16 cellular contexts compared by ENCODE assay signal in the genomic region with DNA sequence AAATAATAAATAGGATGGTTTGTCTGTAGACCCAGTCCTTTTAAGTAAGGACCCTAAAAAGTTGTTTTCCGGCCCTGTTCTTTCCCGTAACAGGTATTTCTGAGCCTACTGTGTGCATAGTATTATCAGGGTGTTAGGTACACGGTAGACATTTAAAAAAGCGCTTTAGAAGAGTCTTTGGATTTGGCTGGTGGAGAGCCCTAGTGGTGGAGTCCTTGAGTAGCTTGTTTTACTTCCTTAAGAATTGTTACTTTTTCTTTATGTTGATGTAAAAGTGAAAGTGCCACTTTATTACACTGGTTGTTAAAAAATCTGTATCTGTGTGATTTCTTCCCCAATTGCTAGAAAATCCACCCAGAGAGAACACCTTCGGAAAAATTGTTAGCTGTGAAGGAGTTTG. TPM values are rescaled to one million over a fixed set of nuclear protein-coding genes. Genes with fewer than 3 reads are reported as not detected.
A peak's percentile ranks its signal among the peaks of the same experiment; 100 is the strongest.
DNase-seq lines count a peak whose midpoint lies in the region; ATAC-seq and TF ChIP-seq lines count a peak whose summit lies in the region.
"Had no signal": no experiment of that assay in that cellular context is flagged by ENCODE, and none has a peak within 500 bp of the region (broad histone marks: within the 10 kb centered on the region; RNA-seq: fewer than 3 reads in every experiment).

No MANE protein-coding gene starts in this region.

- peak overlapping the region in 4 of 12 donors; percentile 9 to 34 (median 16) for H3K4me3 ChIP-seq in heart left ventricle
- H3K4me3 ChIP-seq in right atrium auricular region: peak overlapping the region in 1 of 2 donors; percentile 8
- H3K4me3 ChIP-seq in fibroblast of villous mesenchyme (ENCODE audit: low read depth, low read length): no peak overlapping the region
- H3K4me3 ChIP-seq: coronary artery, esophagus squamous epithelium, vagina had no signal

- no peak overlapping the region for H3K4me3 Mint-ChIP-seq in T-helper 17 cell
- H3K4me3 Mint-ChIP-seq in stimulated activated memory B cell treated with anti-CD40 and anti-IgM and Interleukin-4, amounts not matched to agents 10 μg/mL and 1 μg/mL and 100 μg/mL, for 72 hours: peak overlapping the region; percentile 10
- H3K4me3 Mint-ChIP-seq: stimulated activated naive CD8-positive, alpha-beta T cell treated with anti-CD3 and anti-CD28 coated beads, Interleukin-15, Interleukin-2, amounts not matched to agents 100 ng/mL and 50 ng/mL, for 24 hours; T-cell had no signal

- H3K4me1 Mint-ChIP-seq in T-helper 17 cell: peaks cover 10% of the 10 kb centered on the region
- peaks cover 9% of the 10 kb centered on the region for H3K4me1 Mint-ChIP-seq in stimulated activated memory B cell treated with anti-CD40 and anti-IgM and Interleukin-4, amounts not matched to agents 10 μg/mL and 1 μg/mL and 100 μg/mL, for 72 hours

- DNase-seq in heart left ventricle (no peak), right atrium auricular region (ENCODE audit: low spot score) (no peak), T-helper 17 cell (no peak), fibroblast of villous mesenchyme (ENCODE audit: low read depth) (no peak), DMS79 (lab: John Stamatoyannopoulos, UW) (no peak)
- DNase-seq: activated CD8-positive, alpha-beta memory T cell treated with anti-CD3 and anti-CD28 coated beads, Interleukin-2, amount 50 U/mL, for 48 hours; esophagus squamous epithelium; NCI-H187; small intestine; T-cell had no signal

- ATAC-seq in heart left ventricle (no peak), T-helper 17 cell (no peak), GM18520 (IDR thresholded peaks at IDR 0.05; ENCODE audit: unreplicated experiment) (no peak), HG03432 (IDR thresholded peaks at IDR 0.05; ENCODE audit: unreplicated experiment) (no peak)
- ATAC-seq in stimulated activated memory B cell treated with anti-CD40 and anti-IgM and Interleukin-4, amounts not matched to agents 10 μg/mL and 1 μg/mL and 100 μg/mL, for 72 hours: no peak
- ATAC-seq: T-cell had no signal

- intact Hi-C loops in heart left ventricle (cut with DNase I): loop anchor here in 4 of 10 donors (2.0 to 5.0 kb wide), 2 partner anchors 35 to 37 kb away; a partner anchor contains a TSS

- no peaks in the 10 kb centered on the region for H3K9me3 ChIP-seq in heart left ventricle
- no peaks in the 10 kb centered on the region for H3K9me3 ChIP-seq in right atrium auricular region
- H3K9me3 ChIP-seq in T-helper 17 cell (ENCODE audit: control insufficient read depth, low read length, poor library complexity, severe bottlenecking): no peaks in the 10 kb centered on the region
- H3K9me3 ChIP-seq: esophagus squamous epithelium, vagina had no signal

- peaks cover 0 to 68% (median 25%) of the 10 kb centered on the region in 9 donors for H3K36me3 ChIP-seq in heart left ventricle
- no peaks in the 10 kb centered on the region for H3K36me3 ChIP-seq in right atrium auricular region

- H3K27me3 Mint-ChIP-seq in T-helper 17 cell: no peaks in the 10 kb centered on the region
- H3K27me3 Mint-ChIP-seq in stimulated activated memory B cell treated with anti-CD40 and anti-IgM and Interleukin-4, amounts not matched to agents 10 μg/mL and 1 μg/mL and 100 μg/mL, for 72 hours: no peaks in the 10 kb centered on the region
- H3K27me3 Mint-ChIP-seq: stimulated activated naive CD8-positive, alpha-beta T cell treated with anti-CD3 and anti-CD28 coated beads, Interleukin-15, Interleukin-2, amounts not matched to agents 100 ng/mL and 50 ng/mL, for 24 hours; T-cell had no signal

- TF ChIP-seq CTCF in heart left ventricle (IDR thresholded peaks at IDR 0.05): peak in 1 of 12 donors; percentile 10
- TF ChIP-seq CTCF in right atrium auricular region (IDR thresholded peaks at IDR 0.05): no peak
- peak; percentile 15 for TF ChIP-seq CTCF in fibroblast of villous mesenchyme (IDR thresholded peaks at IDR 0.05; ENCODE audit: insufficient read depth, low read depth, low read length)

- no peak for TF ChIP-seq POLR2A in heart left ventricle (IDR thresholded peaks at IDR 0.05)

- peak overlapping the region; percentile 19 for H3K27ac Mint-ChIP-seq in T-helper 17 cell
- H3K27ac Mint-ChIP-seq in stimulated activated memory B cell treated with anti-CD40 and anti-IgM and Interleukin-4, amounts not matched to agents 10 μg/mL and 1 μg/mL and 100 μg/mL, for 72 hours: no peak overlapping the region
- H3K27ac Mint-ChIP-seq: stimulated activated naive CD8-positive, alpha-beta T cell treated with anti-CD3 and anti-CD28 coated beads, Interleukin-15, Interleukin-2, amounts not matched to agents 100 ng/mL and 50 ng/mL, for 24 hours; T-cell had no signal

- peak overlapping the region; percentile 5 to 93 (median 73) for H3K27ac ChIP-seq in heart left ventricle
- no peak overlapping the region for H3K27ac ChIP-seq in right atrium auricular region
- H3K27ac ChIP-seq: coronary artery, esophagus squamous epithelium, vagina had no signal

- H3K4me1 ChIP-seq in heart left ventricle (peaks cover 0 to 67% (median 14%) of the 10 kb centered on the region in 12 donors), right atrium auricular region (no peaks in the 10 kb centered on the region)
- H3K4me1 ChIP-seq: esophagus squamous epithelium, vagina had no signal

- H3K9me3 Mint-ChIP-seq in stimulated activated memory B cell treated with anti-CD40 and anti-IgM and Interleukin-4, amounts not matched to agents 10 μg/mL and 1 μg/mL and 100 μg/mL, for 72 hours: no peaks in the 10 kb centered on the region
- H3K9me3 Mint-ChIP-seq: stimulated activated naive CD8-positive, alpha-beta T cell treated with anti-CD3 and anti-CD28 coated beads, Interleukin-15, Interleukin-2, amounts not matched to agents 100 ng/mL and 50 ng/mL, for 24 hours; T-cell had no signal

- peaks cover 8% of the 10 kb centered on the region for H3K36me3 Mint-ChIP-seq in T-helper 17 cell (ENCODE audit: low read depth)
- H3K36me3 Mint-ChIP-seq in stimulated activated memory B cell treated with anti-CD40 and anti-IgM and Interleukin-4, amounts not matched to agents 10 μg/mL and 1 μg/mL and 100 μg/mL, for 72 hours: peaks cover 32% of the 10 kb centered on the region

- no peaks in the 10 kb centered on the region for H3K27me3 ChIP-seq in heart left ventricle
- no peaks in the 10 kb centered on the region for H3K27me3 ChIP-seq in right atrium auricular region
- H3K27me3 ChIP-seq: esophagus squamous epithelium, vagina had no signal

- 79 to 83% (median 82%) methylated on average over 5 of the region's 5 CpGs for WGBS in heart left ventricle, 4 donors

RNA-seq across cellular contexts. Expression of a gene that starts 36.8 kb away (rescaled TPM):
- total RNA-seq in heart left ventricle: 100 to 1,000 TPM; 204 to 406 (median 342) TPM
- 100 to 1,000 TPM; 157 to 194 TPM for polyA plus RNA-seq in heart left ventricle
- 10 to 100 TPM in 1 of 2 donors, 1 to 10 TPM in 1; 6.2 to 89.5 TPM for total RNA-seq in right atrium auricular region
- 10 to 100 TPM; 27.1 to 33.2 TPM for total RNA-seq in T-helper 17 cell
- 40.3 and 48.8 TPM in 2 replicates for total RNA-seq in fibroblast of villous mesenchyme

Comparison
In these comparisons a context has a peak if more than half of its experiments do, and no peak if none do; other contexts are left out.
1. H3K27ac ChIP-seq: peak in heart left ventricle (12 of 12); none in right atrium auricular region (0 of 2).